Comparison of ENCODE assay signal across 8 cellular contexts in genomic region chr13:50081106-50081898, GRCh38.
DNase-seq lines count a peak whose midpoint lies in the region; ATAC-seq, FAIRE-seq and TF ChIP-seq lines count a peak whose summit lies in the region.

No MANE protein-coding gene starts in this region.

- H3K27me3 Mint-ChIP-seq in T-helper 17 cell: no peaks in the 10 kb centered on the region
- H3K27me3 Mint-ChIP-seq in immature natural killer cell (ENCODE audit: low read depth in 3 of 3): peaks cover 24 to 26% (median 26%) of the 10 kb centered on the region in 3 donors

- H3K9ac ChIP-seq in GM12878 (ENCODE audit: control insufficient read depth, insufficient read depth, low read length): peak overlapping the region; percentile 93

- peaks cover 77% of the 10 kb centered on the region for H3K79me2 ChIP-seq in ACC112 (ENCODE audit: control insufficient read depth, insufficient read depth, low read length, unreplicated experiment)
- H3K79me2 ChIP-seq in GM12878 (ENCODE audit: control insufficient read depth, insufficient read depth, low read length): peaks cover 68% of the 10 kb centered on the region

- H3K9me3 ChIP-seq in T-helper 17 cell (ENCODE audit: control insufficient read depth, low read length, poor library complexity, severe bottlenecking) (no peaks in the 10 kb centered on the region), GM12878 (replicated peaks; ENCODE audit: control insufficient read depth, insufficient read depth, low read length) (no peaks in the 10 kb centered on the region)

- H3K27ac ChIP-seq in ACC112 (ENCODE audit: low read depth, low read length) (peak overlapping the region; percentile 83), GM12878 (ENCODE audit: control insufficient read depth, insufficient read depth) (peak overlapping the region; percentile 82)

- peaks cover 0 to 3% (median 0%) of the 10 kb centered on the region in 6 donors for H3K9me3 Mint-ChIP-seq in immature natural killer cell

- ATAC-seq in GM18909 (IDR thresholded peaks at IDR 0.05; ENCODE audit: poor library complexity, unreplicated experiment) (peak; percentile 14), HG03432 (IDR thresholded peaks at IDR 0.05; ENCODE audit: unreplicated experiment) (peak; percentile 19), T-helper 17 cell (peak; percentile 19), GM12878 (peak; percentile 33)

- SMC1A ChIA-PET in GM12878 (lab: Charles Lee; ENCODE audit: uncharacterized antibody, unreplicated experiment): interaction anchor here (0.9 to 7.8 kb wide), 12 partner anchors 11 to 832 kb away, joined by 3 to 59 read pairs (median 4); partner anchors contain the start of gene TRIM13

- peak overlapping the region; percentile 98 for H3K27ac Mint-ChIP-seq in T-helper 17 cell
- H3K27ac Mint-ChIP-seq in immature natural killer cell: peak overlapping the region; percentile 91 to 97 (median 96)

- H4K20me1 ChIP-seq in GM12878 (ENCODE audit: control insufficient read depth, insufficient read depth): no peaks in the 10 kb centered on the region

- H3K4me2 ChIP-seq in GM12878 (ENCODE audit: control insufficient read depth, insufficient read depth): no peak overlapping the region

- H3K4me1 Mint-ChIP-seq in T-helper 17 cell (peaks cover 22% of the 10 kb centered on the region), immature natural killer cell (peaks cover 52 to 75% of the 10 kb centered on the region in 2 donors)

- POLR2A ChIA-PET in GM12878 (lab: Charles Lee): interaction anchor here (0.9 to 7.9 kb wide), 5 partner anchors 10 to 834 kb away, joined by 3 to 80 read pairs (median 4); partner anchors contain the start of genes KPNA3 and TRIM13

- TF ChIP-seq EP300 in GM12878 (IDR thresholded peaks at IDR 0.05; ENCODE audit: borderline replicate concordance in 1 of 2, control insufficient read depth in 1 of 2, low read depth in 2 of 2, low read length in 2 of 2): no peak

- H3K36me3 Mint-ChIP-seq in T-helper 17 cell (ENCODE audit: low read depth) (peaks cover 3% of the 10 kb centered on the region), immature natural killer cell (no peaks in the 10 kb centered on the region)

- 1% methylated on average over 49 of the region's 71 CpGs for WGBS in GM12878 (ENCODE audit: insufficient coverage, insufficient replicate concordance, low lambda C conversion rate, missing lambda C conversion rate)

- BruUV-seq in GM12878 (replicated peaks; lab: Mats Ljungman, UMichigan): no TSS peak

- H3K27me3 ChIP-seq in ACC112 (ENCODE audit: insufficient read depth, low read length) (no peaks in the 10 kb centered on the region), GM12878 (replicated peaks in 1 of 2; ENCODE audit: control insufficient read depth in 2 of 2, insufficient read depth in 2 of 2, low read length in 1 of 2) (no peaks in the 10 kb centered on the region)

- DNase-seq in T-helper 17 cell (peak; percentile 24 to 45 (median 37)), GM12878 (ENCODE audit: low read depth, low spot score) (no peak), immature natural killer cell (peak in 2 of 3 donors; percentile 55 to 56), foreskin melanocyte (no peak)
- peak; percentile 9 to 32 for DNase-seq in stimulated activated CD4-positive, alpha-beta T cell treated with anti-CD3 and anti-CD28 coated beads, Interleukin-15, amount 100 ng/mL, for 1 hour (ENCODE audit: low read depth in 1 of 2, low spot score in 1 of 2)

- H3K4me3 ChIP-seq in ACC112 (ENCODE audit: low read depth, low read length): peak overlapping the region; percentile 86
- peak overlapping the region; percentile 92 for H3K4me3 ChIP-seq in GM12878

- no peak for FAIRE-seq in GM12878 (lab: Jason Lieb, UNC)

- no peaks in the 10 kb centered on the region for H3K36me3 ChIP-seq in ACC112 (ENCODE audit: insufficient read depth, low read length)
- no peaks in the 10 kb centered on the region for H3K36me3 ChIP-seq in GM12878 (ENCODE audit: control insufficient read depth in 2 of 2, insufficient read depth in 2 of 2, low read length in 1 of 2)

- CTCF ChIA-PET in GM12878 (lab: Yijun Ruan, JAX): interaction anchor here (0.7 to 15.3 kb wide), 9 partner anchors 12 to 834 kb away, joined by 3 to 159 read pairs (median 11); partner anchors contain the start of gene TRIM13

- in situ Hi-C loops in GM12878 (cut with MboI): loop anchor here (5.0 to 10.0 kb wide), 3 partner anchors 723 to 983 kb away; no protein-coding TSS in a partner anchor

- peak overlapping the region; percentile 100 for H3K4me3 Mint-ChIP-seq in T-helper 17 cell
- peak overlapping the region; percentile 96 to 99 (median 97) for H3K4me3 Mint-ChIP-seq in immature natural killer cell

- peaks cover 26% of the 10 kb centered on the region for H3K4me1 ChIP-seq in ACC112 (ENCODE audit: control insufficient read depth, insufficient read depth, low read length, unreplicated experiment)
- H3K4me1 ChIP-seq in GM12878 (ENCODE audit: control insufficient read depth, insufficient read depth, low read length): peaks cover 4% of the 10 kb centered on the region; the same call in 1 of the 2 replicates

- 0 out of 6 replicates have a peak, but pooled peaks of 2 of the 3 experiments have one; percentile 0 to 9 for TF ChIP-seq CTCF in GM12878 (IDR thresholded peaks at IDR 0.05 in 2 of 3, conservative IDR thresholded peaks at IDR 0.05 in 1 of 3; ENCODE audit: control insufficient read depth in 2 of 3, extremely low read depth in 1 of 3, insufficient read depth in 1 of 3, low read depth in 3 of 3, low read length in 3 of 3)

- peak overlapping the region; percentile 75 for H2AFZ ChIP-seq in ACC112 (ENCODE audit: low read length, unreplicated experiment)
- H2AFZ ChIP-seq in GM12878 (ENCODE audit: control insufficient read depth, low read depth, low read length): peak overlapping the region; percentile 59

- RAD21 ChIA-PET in GM12878 (lab: Charles Lee; ENCODE audit: unreplicated experiment): interaction anchor here (1.0 to 13.9 kb wide), 5 partner anchors 31 to 832 kb away, joined by 3 to 175 read pairs (median 4); partner anchors contain the start of genes SPRYD7 and TRIM13

- no peak for TF ChIP-seq RAD21 in GM12878 (IDR thresholded peaks at IDR 0.05; ENCODE audit: insufficient read depth, low read depth, low read length)

- peak; percentile 67 for TF ChIP-seq POLR2A in GM12878 (IDR thresholded peaks at IDR 0.05; ENCODE audit: low read depth, low read length)

- intact Hi-C loops in GM12878 (cut with micrococcal nuclease; ENCODE audit: unreplicated experiment): loop anchor here (5.0 to 10.0 kb wide), 4 partner anchors 286 to 993 kb away; no protein-coding TSS in a partner anchor

TF ChIP-seq in GM12878, 131 proteins besides CTCF, POLR2A, EP300 and RAD21 (continues in another document):
- no peak for TF ChIP-seq MXI1 (IDR thresholded peaks at IDR 0.05; ENCODE audit: low read depth, low read length)
- TF ChIP-seq POU2F2 (IDR thresholded peaks at IDR 0.05; ENCODE audit: borderline replicate concordance, low read depth, low read length): no peak
- no peak for TF ChIP-seq CHD1 (IDR thresholded peaks at IDR 0.05; ENCODE audit: low read depth, low read length)
- no peak for TF ChIP-seq PKNOX1 (IDR thresholded peaks at IDR 0.05)
- TF ChIP-seq SMARCA5 (IDR thresholded peaks at IDR 0.05): no peak
- TF ChIP-seq MYB (IDR thresholded peaks at IDR 0.05; ENCODE audit: borderline replicate concordance, low read depth, low read length): no peak
- TF ChIP-seq MLLT1 (IDR thresholded peaks at IDR 0.05): no peak; the same call in 1 of the 2 replicates
- TF ChIP-seq E2F8 (IDR thresholded peaks at IDR 0.05; ENCODE audit: low read depth, partially characterized antibody): peak; percentile 54
- no peak for TF ChIP-seq PML (IDR thresholded peaks at IDR 0.05; ENCODE audit: low read length)
- no peak for TF ChIP-seq IKZF1 (conservative IDR thresholded peaks at IDR 0.05)

Comparison
In these comparisons a context has a peak if more than half of its experiments do, and no peak if none do; other contexts are left out.
1. DNase-seq: peak in T-helper 17 cell (3 of 3), immature natural killer cell (2 of 3) and stimulated activated CD4-positive, alpha-beta T cell treated with anti-CD3 and anti-CD28 coated beads, Interleukin-15, amount 100 ng/mL, for 1 hour (2 of 2); none in GM12878 (single experiment) and foreskin melanocyte (single experiment).
2. Peak in every context shown above with its lines, with median percentiles within 50 percentile points of each other: ATAC-seq.